ENCODE assay signal across 21 cellular contexts in the genomic region with DNA sequence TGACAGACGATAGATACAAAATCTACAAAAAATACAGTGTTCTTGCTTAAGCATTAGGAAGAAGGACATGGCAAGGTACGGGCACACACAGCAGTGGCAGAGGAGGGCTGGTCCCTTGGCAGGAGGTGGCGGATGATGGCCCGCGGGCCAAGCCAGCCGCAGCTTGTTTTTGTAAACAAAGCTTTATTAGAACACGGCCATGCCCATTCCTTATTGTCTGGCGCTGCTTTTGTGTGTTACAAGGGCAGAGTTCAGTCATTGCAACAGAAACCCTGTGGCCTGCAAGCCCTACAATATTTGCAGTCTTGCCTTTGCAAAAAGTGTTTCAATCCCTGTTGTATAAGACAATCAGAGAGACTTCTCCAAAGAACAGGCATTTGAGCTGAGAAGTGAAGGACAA. TPM values are rescaled to one million over a fixed set of nuclear protein-coding genes. Genes with fewer than 3 reads are reported as not detected.
"Had no signal": no experiment of that assay in that cellular context is flagged by ENCODE, and none has a peak within 500 bp of the region (broad histone marks: within the 10 kb centered on the region; RNA-seq: fewer than 3 reads in every experiment).

No MANE protein-coding gene starts in this region.

- DNase-seq: activated CD4-positive, alpha-beta T cell treated with anti-CD3 and anti-CD28 coated beads, Interleukin-2, amount 50 U/mL, for 1 hour; activated CD4-positive, CD25-positive, alpha-beta regulatory T cell treated with anti-CD3 and anti-CD28 coated beads, Interleukin-2, amount 50 U/mL, for 72 hours; activated CD8-positive, alpha-beta memory T cell treated with anti-CD3 and anti-CD28 coated beads for 24 hours; activated CD8-positive, alpha-beta memory T cell treated with anti-CD3 and anti-CD28 coated beads, Interleukin-2, amount 50 U/mL, for 48 hours; activated effector memory CD4-positive, alpha-beta T cell treated with anti-CD3 and anti-CD28 coated beads, Interleukin-2, amount 50 U/mL, for 16 hours; activated naive CD4-positive, alpha-beta T cell treated with anti-CD3 and anti-CD28 coated beads, Interleukin-2, amount 50 U/mL, for 16 hours; activated T-cell treated with anti-CD3 and anti-CD28 coated beads, Interleukin-2, amount 50 U/mL, for 48 hours; kidney; mesenchymal stem cell; natural killer cell; retina; stimulated activated CD4-positive, alpha-beta T cell treated with anti-CD3 and anti-CD28 coated beads, Interleukin-12 subunit alpha, Interleukin-12 subunit beta, amount 100 ng/mL, for 4 hours; stimulated activated CD4-positive, alpha-beta T cell treated with anti-CD3 and anti-CD28 coated beads, Interleukin-1b, Interleukin-23, amount 100 ng/mL, for 48 hours; stimulated activated CD8-positive, alpha-beta memory T cell treated with anti-CD3 and anti-CD28 coated beads, Interleukin-4, amount 100 ng/mL, for 48 hours; stimulated activated naive CD4-positive, alpha-beta T cell treated with Interleukin-2 at 50 U/mL for 16 hours; uterus had no signal

- FAIRE-seq: endometrium, frontal cortex, kidney had no signal

- H3K27ac ChIP-seq: ascending aorta, tibial nerve, uterus had no signal

- H3K4me1 ChIP-seq: ascending aorta, tibial nerve, uterus had no signal

- H3K36me3 Mint-ChIP-seq: natural killer cell had no signal

- H3K9me3 ChIP-seq: ascending aorta, tibial nerve, uterus had no signal

- H3K27me3 ChIP-seq: ascending aorta, uterus had no signal

- H3K27ac Mint-ChIP-seq: natural killer cell had no signal

- H3K4me3 ChIP-seq: ascending aorta, tibial nerve, uterus had no signal

- ATAC-seq: natural killer cell had no signal

- H3K4me3 Mint-ChIP-seq: natural killer cell had no signal

- H3K9me3 Mint-ChIP-seq: natural killer cell had no signal

- H3K4me1 Mint-ChIP-seq: natural killer cell had no signal

- H3K36me3 ChIP-seq: ascending aorta, tibial nerve, uterus had no signal

RNA-seq across cellular contexts. Expression of gene FGFR2, which starts 30.7 kb away (rescaled TPM):
- total RNA-seq: T-helper 1 cell treated with Interleukin-12 subunit alpha and Interleukin-12 subunit beta and Interleukin-4 antibody, amounts not matched to agents 30 ng/mL and 1 ng/mL, for 36 hours had no signal
